Comparison of ENCODE assay signal across 24 cellular contexts in the genomic region with DNA sequence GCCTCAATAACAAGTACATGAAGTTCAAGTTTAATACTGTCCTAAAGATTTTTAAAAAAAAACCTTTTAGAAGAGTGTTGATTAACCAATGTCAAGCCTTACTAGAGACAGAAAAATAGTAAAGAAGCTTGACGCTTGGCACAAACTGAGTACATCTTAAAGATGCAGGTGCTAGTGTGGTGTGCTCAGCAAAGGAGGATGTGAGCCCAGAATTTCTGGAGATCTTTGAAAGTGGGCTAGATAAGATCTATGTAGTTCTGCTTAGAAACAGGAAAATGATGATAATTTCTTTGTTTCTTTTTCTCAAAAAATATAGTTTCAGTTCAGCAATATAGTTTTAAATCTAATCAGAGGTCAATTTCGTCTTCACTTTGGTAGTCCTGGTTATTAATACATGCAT.
DNase-seq lines count a peak whose midpoint lies in the region; ATAC-seq and TF ChIP-seq lines count a peak whose summit lies in the region.
"Had no signal": no experiment of that assay in that cellular context is flagged by ENCODE, and none has a peak within 500 bp of the region (broad histone marks: within the 10 kb centered on the region; RNA-seq: fewer than 3 reads in every experiment).

No MANE protein-coding gene starts in this region.

- in situ Hi-C loops in KBM-7 (cut with MboI; ENCODE audit: low pct_unique_long_range_greater_than_20kb, low sequenced_read_pairs), result no loop called here

- ATAC-seq in GM18868 (IDR thresholded peaks at IDR 0.05; ENCODE audit: unreplicated experiment), result peak; percentile 86
- ATAC-seq in GM21529 (IDR thresholded peaks at IDR 0.05; ENCODE audit: unreplicated experiment), result peak; percentile 63
- ATAC-seq in HG03103 (IDR thresholded peaks at IDR 0.05; ENCODE audit: low read depth, unreplicated experiment), result peak; percentile 68
- no peak for ATAC-seq in CD4-positive, alpha-beta T cell (ENCODE audit: poor library complexity)
- ATAC-seq in naive thymus-derived CD4-positive, alpha-beta T cell, result no peak
- ATAC-seq: left cardiac atrium; stimulated activated naive CD8-positive, alpha-beta T cell treated with anti-CD3 and anti-CD28 coated beads, Interleukin-15, amount 100 ng/mL, for 72 hours; T-helper 17 cell had no signal

- peak overlapping the region; percentile 16 for H3K27ac Mint-ChIP-seq in nephron progenitor cell
- H3K27ac Mint-ChIP-seq in activated naive CD4-positive, alpha-beta T cell treated with anti-CD3 and anti-CD28 coated beads, Interleukin-2, amount 10 ng/mL, durations not matched to agents 7 days and 5 days, result no peak overlapping the region
- H3K27ac Mint-ChIP-seq in CD4-positive, alpha-beta T cell, result no peak overlapping the region
- no peak overlapping the region for H3K27ac Mint-ChIP-seq in naive thymus-derived CD4-positive, alpha-beta T cell
- H3K27ac Mint-ChIP-seq: activated naive CD4-positive, alpha-beta T cell treated with anti-CD3 and anti-CD28 coated beads, Interleukin-2, amount 50 U/mL, for 24 hours; stimulated activated naive CD8-positive, alpha-beta T cell treated with anti-CD3 and anti-CD28 coated beads, Interleukin-15, amount 100 ng/mL, for 72 hours; T-helper 17 cell had no signal

- no peak for TF ChIP-seq CTCF in nephron progenitor cell (IDR thresholded peaks at IDR 0.05)
- TF ChIP-seq CTCF in CD4-positive, alpha-beta T cell (IDR thresholded peaks at IDR 0.05), result no peak

- H3K4me1 ChIP-seq in naive thymus-derived CD4-positive, alpha-beta T cell (ENCODE audit: control insufficient read depth in 2 of 2, insufficient read depth in 2 of 2, low read length in 2 of 2), result no peaks in the 10 kb centered on the region
- H3K4me1 ChIP-seq: esophagus muscularis mucosa, HAP-1 had no signal

- H3K27me3 Mint-ChIP-seq in nephron progenitor cell (ENCODE audit: low read depth, poor library complexity), result no peaks in the 10 kb centered on the region
- H3K27me3 Mint-ChIP-seq in activated naive CD4-positive, alpha-beta T cell treated with anti-CD3 and anti-CD28 coated beads, Interleukin-2, amount 10 ng/mL, durations not matched to agents 7 days and 5 days, result no peaks in the 10 kb centered on the region
- H3K27me3 Mint-ChIP-seq in CD4-positive, alpha-beta T cell, result no peaks in the 10 kb centered on the region
- H3K27me3 Mint-ChIP-seq in naive thymus-derived CD4-positive, alpha-beta T cell, result peaks cover 0 to 6% (median 0%) of the 10 kb centered on the region in 5 donors
- H3K27me3 Mint-ChIP-seq: activated naive CD4-positive, alpha-beta T cell treated with anti-CD3 and anti-CD28 coated beads, Interleukin-2, amount 50 U/mL, for 24 hours; stimulated activated naive CD8-positive, alpha-beta T cell treated with anti-CD3 and anti-CD28 coated beads, Interleukin-15, amount 100 ng/mL, for 72 hours; T-helper 17 cell had no signal

- peaks cover 44% of the 10 kb centered on the region for H3K4me1 Mint-ChIP-seq in nephron progenitor cell
- no peaks in the 10 kb centered on the region for H3K4me1 Mint-ChIP-seq in activated naive CD4-positive, alpha-beta T cell treated with anti-CD3 and anti-CD28 coated beads, Interleukin-2, amount 10 ng/mL, durations not matched to agents 7 days and 5 days
- H3K4me1 Mint-ChIP-seq in CD4-positive, alpha-beta T cell (ENCODE audit: low read depth), result no peaks in the 10 kb centered on the region
- no peaks in the 10 kb centered on the region for H3K4me1 Mint-ChIP-seq in naive thymus-derived CD4-positive, alpha-beta T cell
- H3K4me1 Mint-ChIP-seq: activated naive CD4-positive, alpha-beta T cell treated with anti-CD3 and anti-CD28 coated beads, Interleukin-2, amount 50 U/mL, for 24 hours; stimulated activated naive CD8-positive, alpha-beta T cell treated with anti-CD3 and anti-CD28 coated beads, Interleukin-15, amount 100 ng/mL, for 72 hours; T-helper 17 cell had no signal

- no peak for DNase-seq in nephron progenitor cell
- DNase-seq in KBM-7, result no peak
- no peak for DNase-seq in activated naive CD4-positive, alpha-beta T cell treated with anti-CD3 and anti-CD28 coated beads, Interleukin-2, amount 10 ng/mL, durations not matched to agents 7 days and 5 days
- no peak for DNase-seq in CD4-positive, alpha-beta T cell
- DNase-seq in naive thymus-derived CD4-positive, alpha-beta T cell, result no peak
- DNase-seq: activated CD4-positive, alpha-beta T cell treated with anti-CD3 and anti-CD28 coated beads, Interleukin-2, amount 50 U/mL, for 48 hours; cerebellar nuclear complex; effector CD8-positive, alpha-beta T cell; EL; left cardiac atrium; NCI-H1436 treated with DMSO at 0.1 percent for 48 hours; PC-9; posterior cingulate gyrus; SIG-M5; stimulated activated naive CD8-positive, alpha-beta T cell treated with anti-CD3 and anti-CD28 coated beads, Interleukin-15, amount 100 ng/mL, for 72 hours; T-helper 17 cell; trophoblast cell; WERI-Rb-1 had no signal

- intact Hi-C loops in CD4-positive, alpha-beta T cell (cut with DNase I, micrococcal nuclease), result no loop called here
- intact Hi-C loops in naive thymus-derived CD4-positive, alpha-beta T cell (cut with micrococcal nuclease), result no loop called here

- H3K4me3 ChIP-seq in naive thymus-derived CD4-positive, alpha-beta T cell (ENCODE audit: low read length), result no peak overlapping the region
- H3K4me3 ChIP-seq: esophagus muscularis mucosa, HAP-1, PC-9 had no signal

- H3K27me3 ChIP-seq in CD4-positive, alpha-beta T cell (ENCODE audit: control insufficient read depth, insufficient read depth, low read length), result no peaks in the 10 kb centered on the region
- H3K27me3 ChIP-seq in naive thymus-derived CD4-positive, alpha-beta T cell (ENCODE audit: control insufficient read depth in 2 of 2, insufficient read depth in 2 of 2, low read length in 2 of 2), result no peaks in the 10 kb centered on the region
- H3K27me3 ChIP-seq: esophagus muscularis mucosa had no signal

- H3K9me3 ChIP-seq in CD4-positive, alpha-beta T cell (ENCODE audit: control insufficient read depth, low read length), result no peaks in the 10 kb centered on the region
- H3K9me3 ChIP-seq in naive thymus-derived CD4-positive, alpha-beta T cell (ENCODE audit: control insufficient read depth in 2 of 3, low read length in 3 of 3), result no peaks in the 10 kb centered on the region
- H3K9me3 ChIP-seq: esophagus muscularis mucosa, HAP-1 had no signal

- no peaks in the 10 kb centered on the region for H3K36me3 Mint-ChIP-seq in nephron progenitor cell (ENCODE audit: low read depth)
- no peaks in the 10 kb centered on the region for H3K36me3 Mint-ChIP-seq in activated naive CD4-positive, alpha-beta T cell treated with anti-CD3 and anti-CD28 coated beads, Interleukin-2, amount 10 ng/mL, durations not matched to agents 7 days and 5 days
- no peaks in the 10 kb centered on the region for H3K36me3 Mint-ChIP-seq in CD4-positive, alpha-beta T cell (ENCODE audit: low read depth)
- no peaks in the 10 kb centered on the region for H3K36me3 Mint-ChIP-seq in naive thymus-derived CD4-positive, alpha-beta T cell
- H3K36me3 Mint-ChIP-seq: activated naive CD4-positive, alpha-beta T cell treated with anti-CD3 and anti-CD28 coated beads, Interleukin-2, amount 50 U/mL, for 24 hours had no signal

- no peaks in the 10 kb centered on the region for H3K36me3 ChIP-seq in naive thymus-derived CD4-positive, alpha-beta T cell (ENCODE audit: control insufficient read depth in 2 of 3, insufficient read depth in 3 of 3, low read length in 3 of 3)
- H3K36me3 ChIP-seq: esophagus muscularis mucosa, HAP-1, WERI-Rb-1 had no signal

- H3K4me3 Mint-ChIP-seq in nephron progenitor cell, result no peak overlapping the region
- H3K4me3 Mint-ChIP-seq in activated naive CD4-positive, alpha-beta T cell treated with anti-CD3 and anti-CD28 coated beads, Interleukin-2, amount 10 ng/mL, durations not matched to agents 7 days and 5 days, result no peak overlapping the region
- no peak overlapping the region for H3K4me3 Mint-ChIP-seq in CD4-positive, alpha-beta T cell
- H3K4me3 Mint-ChIP-seq in naive thymus-derived CD4-positive, alpha-beta T cell, result no peak overlapping the region
- H3K4me3 Mint-ChIP-seq: activated naive CD4-positive, alpha-beta T cell treated with anti-CD3 and anti-CD28 coated beads, Interleukin-2, amount 50 U/mL, for 24 hours; stimulated activated naive CD8-positive, alpha-beta T cell treated with anti-CD3 and anti-CD28 coated beads, Interleukin-15, amount 100 ng/mL, for 72 hours; T-helper 17 cell had no signal

- H3K9me3 Mint-ChIP-seq in nephron progenitor cell, result peaks cover 7% of the 10 kb centered on the region
- H3K9me3 Mint-ChIP-seq in activated naive CD4-positive, alpha-beta T cell treated with anti-CD3 and anti-CD28 coated beads, Interleukin-2, amount 10 ng/mL, durations not matched to agents 7 days and 5 days, result no peaks in the 10 kb centered on the region
- peaks cover 2% of the 10 kb centered on the region for H3K9me3 Mint-ChIP-seq in CD4-positive, alpha-beta T cell
- peaks cover 0 to 2% (median 0%) of the 10 kb centered on the region in 11 donors for H3K9me3 Mint-ChIP-seq in naive thymus-derived CD4-positive, alpha-beta T cell
- H3K9me3 Mint-ChIP-seq: activated naive CD4-positive, alpha-beta T cell treated with anti-CD3 and anti-CD28 coated beads, Interleukin-2, amount 50 U/mL, for 24 hours had no signal

- POLR2A ChIA-PET in CD4-positive, alpha-beta T cell (lab: Charles Lee), result no interaction called here
- POLR2A ChIA-PET in naive thymus-derived CD4-positive, alpha-beta T cell (lab: Charles Lee), result no interaction called here

- H3K27ac ChIP-seq in CD4-positive, alpha-beta T cell (ENCODE audit: low read depth, low read length), result no peak overlapping the region
- no peak overlapping the region for H3K27ac ChIP-seq in naive thymus-derived CD4-positive, alpha-beta T cell (ENCODE audit: low read depth, low read length)
- H3K27ac ChIP-seq: esophagus muscularis mucosa, PC-9, WERI-Rb-1 had no signal

- CTCF ChIA-PET in activated naive CD4-positive, alpha-beta T cell treated with anti-CD3 and anti-CD28 coated beads, Interleukin-2, amount 10 ng/mL, durations not matched to agents 7 days and 5 days (lab: Charles Lee), result no interaction called here
- CTCF ChIA-PET in CD4-positive, alpha-beta T cell (lab: Charles Lee), result no interaction called here
- CTCF ChIA-PET in naive thymus-derived CD4-positive, alpha-beta T cell (lab: Charles Lee), result no interaction called here

Comparison
In these comparisons a context has a peak if more than half of its experiments do, and no peak if none do; other contexts are left out.
1. ATAC-seq: peak in GM18868 (single experiment), GM21529 (single experiment) and HG03103 (single experiment); none in CD4-positive, alpha-beta T cell (single experiment) and naive thymus-derived CD4-positive, alpha-beta T cell (single experiment).